8 cellular contexts compared by ENCODE assay signal in the genomic region with DNA sequence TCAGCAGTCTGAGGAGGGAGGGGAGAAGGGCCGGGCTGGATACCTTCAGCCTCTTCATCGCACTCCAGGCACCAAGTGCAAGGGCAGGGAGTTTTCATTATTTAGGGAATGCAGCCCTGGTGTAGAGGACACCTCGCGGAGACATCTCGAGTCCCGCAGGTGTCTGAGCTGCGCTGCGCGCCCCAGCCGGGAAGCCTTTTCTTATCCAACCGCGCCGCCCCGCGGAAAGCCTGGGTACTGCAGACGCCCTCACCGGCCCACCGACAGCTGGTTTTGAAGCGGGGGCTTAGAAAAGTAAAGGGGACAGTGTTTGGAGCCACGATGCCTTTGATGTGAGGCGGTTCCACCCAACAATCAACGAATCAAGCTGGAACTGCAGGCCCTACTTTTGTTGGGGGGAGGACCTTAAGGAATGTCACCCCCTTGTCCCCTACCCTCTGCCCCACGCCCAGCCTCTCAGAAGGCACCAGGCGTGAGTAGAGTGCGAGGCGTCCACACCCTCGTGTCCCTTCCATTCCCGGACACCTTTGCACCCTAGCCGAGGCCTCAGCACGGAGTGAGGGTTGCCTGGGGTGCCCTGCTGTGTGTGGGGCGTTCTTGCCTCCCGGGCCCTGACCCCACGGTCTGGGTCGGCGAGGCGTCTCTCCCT. TPM values are rescaled to one million over a fixed set of nuclear protein-coding genes. Genes with fewer than 3 reads are reported as not detected.
A peak's percentile ranks its signal among the peaks of the same experiment; 100 is the strongest.
DNase-seq lines count a peak whose midpoint lies in the region; ATAC-seq and TF ChIP-seq lines count a peak whose summit lies in the region.

No MANE protein-coding gene starts in this region.

- peak overlapping the region; percentile 77 for H3K4me3 Mint-ChIP-seq in activated naive CD4-positive, alpha-beta T cell treated with anti-CD3 and anti-CD28 coated beads, Interleukin-2, amount 50 U/mL, for 24 hours
- peak overlapping the region; percentile 23 for H3K4me3 Mint-ChIP-seq in progenitor cell of endocrine pancreas (ENCODE audit: low read depth)

- intact Hi-C loops in Right ventricle myocardium superior (cut with DNase I) = loop anchor here (2.0 to 10.0 kb wide), 2 partner anchors 270 to 670 kb away; no protein-coding TSS in a partner anchor

- peak overlapping the region; percentile 74 for H3K4me2 ChIP-seq in SK-N-SH

- no peaks in the 10 kb centered on the region for H3K9me2 ChIP-seq in SK-N-SH

- no peaks in the 10 kb centered on the region for H4K20me1 ChIP-seq in SK-N-SH (ENCODE audit: insufficient read depth)

- no peaks in the 10 kb centered on the region for H3K79me2 ChIP-seq in SK-N-SH (ENCODE audit: insufficient read depth)

- H3F3A ChIP-seq in SK-N-SH (replicated peaks; ENCODE audit: insufficient read depth) = no peaks in the 10 kb centered on the region

- POLR2A ChIA-PET in SK-N-SH (lab: Yijun Ruan, JAX) = no interaction called here

- H3K27me3 Mint-ChIP-seq in activated naive CD4-positive, alpha-beta T cell treated with anti-CD3 and anti-CD28 coated beads, Interleukin-2, amount 50 U/mL, for 24 hours = peaks cover 49% of the 10 kb centered on the region
- peaks cover 88% of the 10 kb centered on the region for H3K27me3 Mint-ChIP-seq in progenitor cell of endocrine pancreas

- ATAC-seq in Right ventricle myocardium superior (ENCODE audit: poor library complexity) = peak; percentile 87
- ATAC-seq in HG03460 (IDR thresholded peaks at IDR 0.05; ENCODE audit: unreplicated experiment) = no peak

- H3K36me3 Mint-ChIP-seq in activated naive CD4-positive, alpha-beta T cell treated with anti-CD3 and anti-CD28 coated beads, Interleukin-2, amount 50 U/mL, for 24 hours = no peaks in the 10 kb centered on the region
- no peaks in the 10 kb centered on the region for H3K36me3 Mint-ChIP-seq in progenitor cell of endocrine pancreas (ENCODE audit: insufficient read depth)

- peaks cover 28% of the 10 kb centered on the region for H3K4me1 Mint-ChIP-seq in activated naive CD4-positive, alpha-beta T cell treated with anti-CD3 and anti-CD28 coated beads, Interleukin-2, amount 50 U/mL, for 24 hours
- peaks cover 4% of the 10 kb centered on the region for H3K4me1 Mint-ChIP-seq in progenitor cell of endocrine pancreas (ENCODE audit: low read depth)

- no peak overlapping the region for H3K9ac ChIP-seq in SK-N-SH

- CTCF ChIA-PET in SK-N-SH (lab: Yijun Ruan, JAX) = interaction anchor here (0.5 to 15.0 kb wide), 84 partner anchors 9 to 1134 kb away, joined by 3 to 336 read pairs (median 4); partner anchors contain the start of gene NKX2-2

- H2AFZ ChIP-seq in SK-N-SH (ENCODE audit: low read depth) = 0 out of 2 replicates have a peak overlapping the region, but pooled peaks have one; percentile 48

- WGBS in SK-N-SH (ENCODE audit: low lambda C conversion rate) = 0% methylated on average over 3 of the region's 36 CpGs
- 2% methylated on average over 36 of the region's 36 CpGs for WGBS in urinary bladder

- H3K4me3 ChIP-seq in GM06990 (replicated peaks; ENCODE audit: low read depth, low read length) (peak overlapping the region; percentile 57), SK-N-SH (ENCODE audit: low read depth in 2 of 2, low read length in 1 of 2) (peak overlapping the region in 1 of 2 experiments; percentile 23; a peak in 1 of 4 replicates), urinary bladder (ENCODE audit: low read depth, low read length) (peak overlapping the region; percentile 10)

- no peaks in the 10 kb centered on the region for H3K9me3 ChIP-seq in SK-N-SH

- H3K27me3 ChIP-seq in GM06990 (replicated peaks; ENCODE audit: control insufficient read depth, insufficient read depth, low read length) (no peaks in the 10 kb centered on the region; the same call in none of the 2 replicates), SK-N-SH (ENCODE audit: insufficient read depth) (peaks cover 79% of the 10 kb centered on the region)

- H3K27ac ChIP-seq in SK-N-SH (ENCODE audit: low read depth in 2 of 2, low read length in 1 of 2) = no peak overlapping the region
- no peak overlapping the region for H3K27ac ChIP-seq in urinary bladder (ENCODE audit: low read depth)

- H3K9me3 Mint-ChIP-seq in activated naive CD4-positive, alpha-beta T cell treated with anti-CD3 and anti-CD28 coated beads, Interleukin-2, amount 50 U/mL, for 24 hours = no peaks in the 10 kb centered on the region
- H3K9me3 Mint-ChIP-seq in progenitor cell of endocrine pancreas (ENCODE audit: low read depth) = no peaks in the 10 kb centered on the region

- H3K4me1 ChIP-seq in SK-N-SH (ENCODE audit: control insufficient read depth in 1 of 2, insufficient read depth in 2 of 2, low read depth in 1 of 2, low read length in 1 of 2) (peaks cover 0 to 4% of the 10 kb centered on the region in 2 experiments; a peak in 2 of 4 replicates), urinary bladder (ENCODE audit: insufficient read depth) (peaks cover 1% of the 10 kb centered on the region)

- TF ChIP-seq RAD21 in SK-N-SH (IDR thresholded peaks at IDR 0.05; ENCODE audit: low read length) = peak; percentile 93

- TF ChIP-seq EP300 in SK-N-SH (IDR thresholded peaks at IDR 0.05; ENCODE audit: borderline replicate concordance in 1 of 2, low read depth in 1 of 2, low read length in 1 of 2) = no peak

- DNase-seq in GM06990 (ENCODE audit: extremely low read depth, insufficient read length) = peak; percentile 77
- DNase-seq in HUDEP-2 (lab: John Stamatoyannopoulos, UW; ENCODE audit: unreplicated experiment in 76 of 76) = peak in 68 of 76 experiments; percentile 12 to 88 (median 56)
- peak; percentile 85 for DNase-seq in SK-N-SH
- DNase-seq in Right ventricle myocardium superior = peak; percentile 84
- peak; percentile 89 for DNase-seq in progenitor cell of endocrine pancreas (ENCODE audit: low spot score, unreplicated experiment)

- TF ChIP-seq CTCF in GM06990 (IDR thresholded peaks at IDR 0.05; ENCODE audit: insufficient read depth, low read length, poor library complexity, severe bottlenecking) (peak; percentile 100), SK-N-SH (IDR thresholded peaks at IDR 0.05) (peak; percentile 97), progenitor cell of endocrine pancreas (IDR thresholded peaks at IDR 0.05; ENCODE audit: unreplicated experiment) (peak; percentile 99)

- H3K27ac Mint-ChIP-seq in activated naive CD4-positive, alpha-beta T cell treated with anti-CD3 and anti-CD28 coated beads, Interleukin-2, amount 50 U/mL, for 24 hours = peak overlapping the region; percentile 35
- no peak overlapping the region for H3K27ac Mint-ChIP-seq in progenitor cell of endocrine pancreas

- H3K36me3 ChIP-seq in GM06990 (ENCODE audit: control insufficient read depth, insufficient read depth, low read length) (no peaks in the 10 kb centered on the region), SK-N-SH (replicated peaks in 1 of 2; ENCODE audit: control insufficient read depth in 1 of 2, insufficient read depth in 2 of 2, low read length in 1 of 2) (no peaks in the 10 kb centered on the region), urinary bladder (ENCODE audit: insufficient read depth) (no peaks in the 10 kb centered on the region)

TF ChIP-seq in SK-N-SH, 30 proteins besides CTCF, POLR2A, EP300 and RAD21:
- TF ChIP-seq SMC3 (IDR thresholded peaks at IDR 0.05; ENCODE audit: low read depth, low read length) = peak; percentile 84
- TF ChIP-seq FOSL2 (IDR thresholded peaks at IDR 0.05; ENCODE audit: borderline replicate concordance, low read depth) = no peak

RNA-seq across cellular contexts. Expression of gene NKX2-2, which starts 8.6 kb away (rescaled TPM):
- polyA plus RNA-seq in SK-N-SH (2012; rRNA removed) (not detected in 2 replicates), urinary bladder (not detected)
- polyA plus RNA-seq in SK-N-SH (2012; cell fraction: cytosol; rRNA removed) = not detected in 2 replicates
- not detected in 2 replicates for polyA plus RNA-seq in SK-N-SH (2012; cell fraction: nucleus; rRNA removed)
- total RNA-seq in Right ventricle myocardium superior (not detected), progenitor cell of endocrine pancreas (15.5 and 16.1 TPM in 2 replicates), urinary bladder (not detected)

Comparison
In these comparisons a context has a peak if more than half of its experiments do, and no peak if none do; other contexts are left out.
1. RNA of gene NKX2-2, which starts 8.6 kb away (total RNA-seq): 15.5 to 16.1 TPM in progenitor cell of endocrine pancreas; not detected in Right ventricle myocardium superior (single experiment) and not detected in urinary bladder (single experiment); every median in the first group is over 10 times any median in the second.
2. Peak in every context shown above with its lines, with median percentiles within 50 percentile points of each other: DNase-seq and CTCF ChIP-seq.